In the genomic region with DNA sequence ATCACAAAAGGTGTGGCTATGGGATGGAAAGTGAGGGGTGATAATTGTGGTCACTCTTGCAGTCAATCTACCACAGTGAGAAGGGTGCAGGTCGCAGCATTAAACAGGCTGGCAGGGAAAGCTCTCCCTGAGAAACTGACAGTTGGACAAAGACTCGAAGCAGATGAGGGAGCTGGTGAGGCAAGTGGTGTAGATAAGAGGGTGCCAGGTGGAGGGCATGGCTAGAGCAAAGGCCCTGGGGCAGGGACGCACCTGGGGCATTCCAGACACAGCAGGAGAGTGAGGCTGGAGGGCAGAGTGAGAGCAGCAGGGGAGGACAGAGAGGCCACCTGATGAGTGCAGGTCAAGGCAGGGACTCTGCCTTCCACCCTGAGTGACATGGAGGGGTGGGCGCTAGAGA, we compare ENCODE assay signal across 7 cellular contexts.
"Had no signal": no experiment of that assay in that cellular context is flagged by ENCODE, and none has a peak within 500 bp of the region (broad histone marks: within the 10 kb centered on the region; RNA-seq: fewer than 3 reads in every experiment).

No MANE protein-coding gene starts in this region.

- H3K4me3 ChIP-seq: GM23248 had no signal

- H3K27ac ChIP-seq: GM23248, HL-60 had no signal

- H3K9ac ChIP-seq: GM23248 had no signal

- H2AFZ ChIP-seq: GM23248 had no signal

- ATAC-seq: HepG2 had no signal

- DNase-seq: GM23248, GOT3, H9, HCEC 1CT, HFFc6 had no signal
